In the genomic region with DNA sequence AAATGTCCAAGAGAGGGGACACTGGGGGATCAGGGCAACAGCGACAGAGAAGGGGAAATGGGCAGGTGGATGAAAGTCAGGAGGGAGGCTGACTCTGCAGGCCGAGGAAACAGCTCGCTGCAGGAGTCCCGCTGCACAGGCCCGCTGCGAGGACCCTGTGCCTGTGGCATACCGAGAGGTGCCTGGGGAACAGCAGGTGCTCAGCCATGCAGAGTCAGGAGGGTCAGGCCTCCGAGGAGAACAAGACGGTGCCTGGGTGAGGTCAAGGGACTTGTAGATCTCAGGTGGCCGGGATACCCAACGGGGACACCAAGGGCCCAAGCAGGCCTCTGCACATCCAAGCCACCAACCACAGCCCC, we compare ENCODE assay signal across 15 cellular contexts.
DNase-seq lines count a peak whose midpoint lies in the region; ATAC-seq and TF ChIP-seq lines count a peak whose summit lies in the region.
"Had no signal": no experiment of that assay in that cellular context is flagged by ENCODE, and none has a peak within 500 bp of the region (broad histone marks: within the 10 kb centered on the region; RNA-seq: fewer than 3 reads in every experiment).

No MANE protein-coding gene starts in this region.

- no TSS peak for BruUV-seq in Caco-2 (replicated peaks; lab: Mats Ljungman, UMichigan)

- H3K27ac ChIP-seq in HUES6 (ENCODE audit: low read depth, low read length), result peak overlapping the region; percentile 84
- H3K27ac ChIP-seq in gastroesophageal sphincter, result peak overlapping the region in 3 of 4 donors; percentile 80 to 86 (median 82)
- H3K27ac ChIP-seq in prostate gland, result peak overlapping the region; percentile 28 to 66

- in situ Hi-C loops in GM13977 (cut with MboI; ENCODE audit: low pct_unique_long_range_greater_than_20kb, low sequenced_read_pairs, unreplicated experiment), result no loop called here

- H3K36me3 Mint-ChIP-seq in Caco-2 (ENCODE audit: insufficient read depth, unreplicated experiment), result peaks cover 18% of the 10 kb centered on the region
- no peaks in the 10 kb centered on the region for H3K36me3 Mint-ChIP-seq in immature natural killer cell

- intact Hi-C loops in Caco-2 (cut with micrococcal nuclease; ENCODE audit: unreplicated experiment) (no loop called here), prostate gland (cut with DNase I) (loop anchor here (5.0 kb wide), 1 partner anchor 43 kb away; no protein-coding TSS in a partner anchor)

- H3K36me3 ChIP-seq in Caco-2 (ENCODE audit: control insufficient read depth, insufficient read depth, low read length) (no peaks in the 10 kb centered on the region), HUES6 (ENCODE audit: control insufficient read depth, insufficient read depth, low read length) (peaks cover 9% of the 10 kb centered on the region; the same call in 1 of the 2 replicates), gastroesophageal sphincter (peaks cover 0 to 5% of the 10 kb centered on the region in 2 donors), prostate gland (no peaks in the 10 kb centered on the region)

- peaks cover 44% of the 10 kb centered on the region for H3K4me1 Mint-ChIP-seq in Caco-2 (ENCODE audit: low read depth, unreplicated experiment)
- H3K4me1 Mint-ChIP-seq in immature natural killer cell, result peaks cover 7 to 23% of the 10 kb centered on the region in 2 donors

- H3K4me3 ChIP-seq in Caco-2 (ENCODE audit: low read depth, low read length), result no peak overlapping the region
- no peak overlapping the region for H3K4me3 ChIP-seq in HUES6 (ENCODE audit: low read depth, low read length)
- H3K4me3 ChIP-seq in gastroesophageal sphincter, result no peak overlapping the region
- H3K4me3 ChIP-seq in prostate gland, result no peak overlapping the region
- H3K4me3 ChIP-seq: vagina had no signal

- H3K4me3 Mint-ChIP-seq in Caco-2 (ENCODE audit: unreplicated experiment) (peak overlapping the region; percentile 27), immature natural killer cell (no peak overlapping the region)
- H3K4me3 Mint-ChIP-seq: activated CD4-positive, alpha-beta T cell treated with anti-CD3 and anti-CD28 coated beads, Interleukin-2, amount 10 ng/mL, durations not matched to agents 24 days and 14 days; naive thymus-derived CD4-positive, alpha-beta T cell had no signal

- H3K9ac ChIP-seq in HUES6 (ENCODE audit: low read length), result peak overlapping the region; percentile 73

- POLR2A ChIA-PET in Caco-2 (lab: Charles Lee), result no interaction called here

- CTCF ChIA-PET in Caco-2 (lab: Charles Lee), result no interaction called here

- H3K27ac Mint-ChIP-seq in Caco-2 (ENCODE audit: unreplicated experiment) (peak overlapping the region; percentile 98), immature natural killer cell (no peak overlapping the region)
- H3K27ac Mint-ChIP-seq: activated CD4-positive, alpha-beta T cell treated with anti-CD3 and anti-CD28 coated beads, Interleukin-2, amount 10 ng/mL, durations not matched to agents 24 days and 14 days had no signal

- TF ChIP-seq CTCF in Caco-2 (IDR thresholded peaks at IDR 0.05; ENCODE audit: insufficient read depth in 1 of 2, low read depth in 1 of 2, low read length in 1 of 2, severe bottlenecking in 1 of 2, unreplicated experiment in 1 of 2) (no peak), gastroesophageal sphincter (IDR thresholded peaks at IDR 0.05) (no peak), prostate gland (IDR thresholded peaks at IDR 0.05) (no peak), GM13977 (IDR thresholded peaks at IDR 0.05; ENCODE audit: extremely low read depth, insufficient read depth, missing control alignments) (no peak)

- TF ChIP-seq EP300 in gastroesophageal sphincter (IDR thresholded peaks at IDR 0.05), result no peak

- DNase-seq in Caco-2 (no peak), prostate gland (ENCODE audit: low spot score) (no peak), GM13977 (ENCODE audit: low spot score) (no peak), NCI-H128 (lab: John Stamatoyannopoulos, UW; ENCODE audit: unreplicated experiment) (no peak), NCI-H82 treated with DMSO at 0.1 percent for 48 hours (lab: John Stamatoyannopoulos, UW; ENCODE audit: unreplicated experiment) (no peak), immature natural killer cell (no peak)
- DNase-seq: activated CD4-positive, alpha-beta T cell treated with anti-CD3 and anti-CD28 coated beads, Interleukin-2, amount 10 ng/mL, durations not matched to agents 24 days and 14 days; activated T-cell treated with anti-CD3 and anti-CD28 coated beads, Interleukin-2, amount 50 U/mL, for 1 hour; naive thymus-derived CD4-positive, alpha-beta T cell; NCI-H1048; NK-92 treated with Interleukin-12 subunit alpha and Interleukin-12 subunit beta, amount 100 ng/mL, for 24 hours; SIG-M5 had no signal

- H3K4me1 ChIP-seq in Caco-2 (peaks cover 43% of the 10 kb centered on the region), HUES6 (ENCODE audit: control insufficient read depth, insufficient read depth, low read length) (peaks cover 64% of the 10 kb centered on the region), gastroesophageal sphincter (peaks cover 8 to 97% (median 76%) of the 10 kb centered on the region in 3 donors), prostate gland (replicated peaks) (peaks cover 38% of the 10 kb centered on the region)

- WGBS in gastroesophageal sphincter (ENCODE audit: low coverage in 1 of 2), 2 donors, result 88 to 98% methylated on average over 6 to 8 of the region's 11 CpGs
- WGBS in prostate gland, result 89% methylated on average over 11 of the region's 11 CpGs

- H3K27me3 Mint-ChIP-seq in Caco-2 (ENCODE audit: insufficient read depth, unreplicated experiment), result no peaks in the 10 kb centered on the region
- H3K27me3 Mint-ChIP-seq in immature natural killer cell (ENCODE audit: low read depth in 3 of 3), result peaks cover 0 to 3% (median 0%) of the 10 kb centered on the region in 3 donors
- H3K27me3 Mint-ChIP-seq: activated CD4-positive, alpha-beta T cell treated with anti-CD3 and anti-CD28 coated beads, Interleukin-2, amount 10 ng/mL, durations not matched to agents 24 days and 14 days; naive thymus-derived CD4-positive, alpha-beta T cell had no signal

- no peak for TF ChIP-seq POLR2A in gastroesophageal sphincter (IDR thresholded peaks at IDR 0.05)
- TF ChIP-seq POLR2A in prostate gland (IDR thresholded peaks at IDR 0.05), result no peak

- H3K9me3 Mint-ChIP-seq in Caco-2 (ENCODE audit: unreplicated experiment) (no peaks in the 10 kb centered on the region), immature natural killer cell (no peaks in the 10 kb centered on the region)
- H3K9me3 Mint-ChIP-seq: activated CD4-positive, alpha-beta T cell treated with anti-CD3 and anti-CD28 coated beads, Interleukin-2, amount 10 ng/mL, durations not matched to agents 24 days and 14 days; naive thymus-derived CD4-positive, alpha-beta T cell had no signal

- H3K9me3 ChIP-seq in Caco-2 (no peaks in the 10 kb centered on the region), HUES6 (ENCODE audit: control insufficient read depth, insufficient read depth, low read depth, low read length) (no peaks in the 10 kb centered on the region), gastroesophageal sphincter (no peaks in the 10 kb centered on the region), prostate gland (no peaks in the 10 kb centered on the region)
- H3K9me3 ChIP-seq: vagina had no signal

- H3K27me3 ChIP-seq in Caco-2 (replicated peaks; ENCODE audit: control insufficient read depth, insufficient read depth, low read length), result no peaks in the 10 kb centered on the region
- H3K27me3 ChIP-seq in HUES6 (ENCODE audit: control insufficient read depth, insufficient read depth, low read length), result no peaks in the 10 kb centered on the region
- no peaks in the 10 kb centered on the region for H3K27me3 ChIP-seq in gastroesophageal sphincter
- H3K27me3 ChIP-seq in prostate gland (replicated peaks; ENCODE audit: insufficient read depth), result no peaks in the 10 kb centered on the region
- H3K27me3 ChIP-seq: vagina had no signal

- no peak for ATAC-seq in gastroesophageal sphincter
- ATAC-seq: naive thymus-derived CD4-positive, alpha-beta T cell had no signal
